Comparison of ENCODE assay signal across 1 cellular context in genomic region chr17:75828051-75828400, GRCh38.
TF ChIP-seq lines count a peak whose summit lies in the region.

No MANE protein-coding gene starts in this region.

TF ChIP-seq in IMR-90, 13 proteins besides CTCF, POLR2A, EP300 and RAD21:
- TF ChIP-seq MXI1 (IDR thresholded peaks at IDR 0.05; ENCODE audit: borderline replicate concordance, low read depth, low read length) (no peak), SMC3 (IDR thresholded peaks at IDR 0.05; ENCODE audit: low read depth, low read length) (no peak)
